Comparison of ENCODE assay signal across 18 cellular contexts in the genomic region with DNA sequence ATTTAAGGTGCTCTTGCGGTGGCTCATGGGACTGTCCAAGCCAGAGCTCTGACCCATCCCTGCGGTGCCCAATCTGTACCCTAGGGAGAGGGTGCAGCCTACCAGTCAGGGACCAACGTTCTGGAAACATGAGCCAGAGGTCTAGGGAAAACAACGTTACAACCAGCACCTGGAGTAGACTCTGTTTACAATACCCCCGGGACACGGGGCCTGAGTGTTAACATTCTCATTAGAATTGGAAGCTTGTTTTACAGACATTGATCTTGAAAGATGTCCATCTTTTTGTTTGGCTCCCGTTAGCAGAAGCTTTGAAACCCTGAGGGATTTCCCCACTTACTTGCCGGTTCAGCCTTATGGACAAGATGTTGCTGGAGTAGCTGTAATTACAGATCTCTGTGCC.
"Had no signal": no experiment of that assay in that cellular context is flagged by ENCODE, and none has a peak within 500 bp of the region (broad histone marks: within the 10 kb centered on the region; RNA-seq: fewer than 3 reads in every experiment).

No MANE protein-coding gene starts in this region.

- DNase-seq: activated CD4-positive, alpha-beta memory T cell treated with anti-CD3 and anti-CD28 coated beads, Interleukin-2, amount 10 ng/mL, durations not matched to agents 7 days and 5 days; activated CD4-positive, alpha-beta T cell treated with anti-CD3 and anti-CD28 coated beads for 48 hours; activated CD4-positive, CD25-positive, alpha-beta regulatory T cell; activated CD8-positive, alpha-beta memory T cell treated with anti-CD3 and anti-CD28 coated beads, Interleukin-2, amount 10 ng/mL, durations not matched to agents 7 days and 5 days; activated naive CD4-positive, alpha-beta T cell treated with Interleukin-2 at 50 U/mL for 16 hours; activated naive CD8-positive, alpha-beta T cell treated with anti-CD3 and anti-CD28 coated beads, Interleukin-2, amount 10 ng/mL, durations not matched to agents 7 days and 5 days; amygdala; dorsolateral prefrontal cortex; heart right ventricle; left ventricle myocardium superior; right cardiac atrium; stimulated activated naive CD8-positive, alpha-beta T cell treated with anti-CD3 and anti-CD28 coated beads, Interleukin-15, Interleukin-2, amounts not matched to agents 100 U/mL and 50 U/mL, for 24 hours; substantia nigra; tibial artery had no signal

- H3K9me3 ChIP-seq: gastroesophageal sphincter, heart right ventricle, prostate gland, tibial artery had no signal

- H3K27ac ChIP-seq: epithelial cell of prostate, tibial artery had no signal

- ATAC-seq: activated CD8-positive, alpha-beta memory T cell treated with anti-CD3 and anti-CD28 coated beads, Interleukin-2, amount 10 ng/mL, durations not matched to agents 7 days and 5 days; activated T-helper 17 cell treated with anti-CD3 and anti-CD28 coated beads, Interleukin-2, amount 50 U/mL, for 72 hours; gastroesophageal sphincter; left ventricle myocardium superior; right cardiac atrium; stimulated activated naive CD8-positive, alpha-beta T cell treated with anti-CD3 and anti-CD28 coated beads, Interleukin-15, Interleukin-2, amounts not matched to agents 100 U/mL and 50 U/mL, for 24 hours had no signal

- H3K4me3 ChIP-seq: dorsolateral prefrontal cortex, gastroesophageal sphincter, heart right ventricle, prostate gland, tibial artery had no signal

- H3K9me3 Mint-ChIP-seq: activated CD4-positive, alpha-beta memory T cell treated with anti-CD3 and anti-CD28 coated beads, Interleukin-2, amount 10 ng/mL, durations not matched to agents 7 days and 5 days; activated naive CD8-positive, alpha-beta T cell treated with anti-CD3 and anti-CD28 coated beads, Interleukin-2, amount 10 ng/mL, durations not matched to agents 7 days and 5 days; activated T-helper 17 cell treated with anti-CD3 and anti-CD28 coated beads, Interleukin-2, amount 50 U/mL, for 72 hours had no signal

- H3K4me3 Mint-ChIP-seq: activated CD4-positive, alpha-beta memory T cell treated with anti-CD3 and anti-CD28 coated beads, Interleukin-2, amount 10 ng/mL, durations not matched to agents 7 days and 5 days; activated CD8-positive, alpha-beta memory T cell treated with anti-CD3 and anti-CD28 coated beads, Interleukin-2, amount 10 ng/mL, durations not matched to agents 7 days and 5 days; activated naive CD8-positive, alpha-beta T cell treated with anti-CD3 and anti-CD28 coated beads, Interleukin-2, amount 10 ng/mL, durations not matched to agents 7 days and 5 days; activated T-helper 17 cell treated with anti-CD3 and anti-CD28 coated beads, Interleukin-2, amount 50 U/mL, for 72 hours had no signal

- H3K4me1 ChIP-seq: prostate gland had no signal

- H3K27me3 Mint-ChIP-seq: activated CD4-positive, alpha-beta memory T cell treated with anti-CD3 and anti-CD28 coated beads, Interleukin-2, amount 10 ng/mL, durations not matched to agents 7 days and 5 days; activated CD8-positive, alpha-beta memory T cell treated with anti-CD3 and anti-CD28 coated beads, Interleukin-2, amount 10 ng/mL, durations not matched to agents 7 days and 5 days; activated naive CD8-positive, alpha-beta T cell treated with anti-CD3 and anti-CD28 coated beads, Interleukin-2, amount 10 ng/mL, durations not matched to agents 7 days and 5 days; activated T-helper 17 cell treated with anti-CD3 and anti-CD28 coated beads, Interleukin-2, amount 50 U/mL, for 72 hours had no signal

- H3K27me3 ChIP-seq: dorsolateral prefrontal cortex, gastroesophageal sphincter, heart right ventricle, tibial artery had no signal

- H3K27ac Mint-ChIP-seq: activated CD4-positive, alpha-beta memory T cell treated with anti-CD3 and anti-CD28 coated beads, Interleukin-2, amount 10 ng/mL, durations not matched to agents 7 days and 5 days; activated CD8-positive, alpha-beta memory T cell treated with anti-CD3 and anti-CD28 coated beads, Interleukin-2, amount 10 ng/mL, durations not matched to agents 7 days and 5 days; activated naive CD8-positive, alpha-beta T cell treated with anti-CD3 and anti-CD28 coated beads, Interleukin-2, amount 10 ng/mL, durations not matched to agents 7 days and 5 days; activated T-helper 17 cell treated with anti-CD3 and anti-CD28 coated beads, Interleukin-2, amount 50 U/mL, for 72 hours had no signal
